Comparison of ENCODE assay signal across 1 cellular context in genomic region chr20:37337208-37337955, GRCh38.
TF ChIP-seq lines count a peak whose summit lies in the region.

No MANE protein-coding gene starts in this region.

TF ChIP-seq in HepG2, 621 proteins besides CTCF, POLR2A, EP300 and RAD21 (continued from another document and continues in another):
- TF ChIP-seq ZUFSP (CRISPR knock-in tag; IDR thresholded peaks at IDR 0.05; ENCODE audit: borderline replicate concordance) (no peak), KLF6 (CRISPR knock-in tag; IDR thresholded peaks at IDR 0.05) (no peak), MAX (IDR thresholded peaks at IDR 0.05) (peak; percentile 63; the same call in 1 of the 2 replicates), ARHGAP35 (CRISPR knock-in tag; IDR thresholded peaks at IDR 0.05; ENCODE audit: borderline replicate concordance) (no peak), MAZ (IDR thresholded peaks at IDR 0.05; ENCODE audit: borderline replicate concordance, low read depth, low read length) (0 out of 2 replicates have a peak, but pooled peaks have one; percentile 28), MAZ (CRISPR knock-in tag; IDR thresholded peaks at IDR 0.05; ENCODE audit: low read depth) (no peak), ZNF10 (CRISPR knock-in tag; IDR thresholded peaks at IDR 0.05; ENCODE audit: borderline replicate concordance, low read depth) (no peak), ZC3H13 (CRISPR knock-in tag; IDR thresholded peaks at IDR 0.05) (no peak; the same call in 1 of the 2 replicates), ZSCAN12 (CRISPR knock-in tag; IDR thresholded peaks at IDR 0.05) (no peak), ZHX1 (CRISPR knock-in tag; IDR thresholded peaks at IDR 0.05; ENCODE audit: low read depth) (peak; percentile 43; the same call in 1 of the 2 replicates), TGIF2 (CRISPR knock-in tag; IDR thresholded peaks at IDR 0.05) (no peak), CHD4 (IDR thresholded peaks at IDR 0.05; ENCODE audit: borderline replicate concordance, low read length) (peak; percentile 59; the same call in 1 of the 2 replicates), HNF4A (CRISPR knock-in tag; IDR thresholded peaks at IDR 0.05) (peak; percentile 96), ZNF75D (CRISPR knock-in tag; IDR thresholded peaks at IDR 0.05; ENCODE audit: borderline replicate concordance) (no peak), ZNF782 (CRISPR knock-in tag; IDR thresholded peaks at IDR 0.05; ENCODE audit: borderline replicate concordance) (0 out of 2 replicates have a peak, but pooled peaks have one; percentile 2), MIER3 (CRISPR knock-in tag; IDR thresholded peaks at IDR 0.05; ENCODE audit: borderline replicate concordance) (peak; percentile 42; the same call in 1 of the 2 replicates), ZNF513 (CRISPR knock-in tag; conservative IDR thresholded peaks at IDR 0.05) (no peak), XBP1 (CRISPR knock-in tag; IDR thresholded peaks at IDR 0.05) (no peak), PRDM15 (CRISPR knock-in tag; IDR thresholded peaks at IDR 0.05) (no peak), ZNF775 (CRISPR knock-in tag; IDR thresholded peaks at IDR 0.05; ENCODE audit: borderline replicate concordance) (no peak), ZIK1 (CRISPR knock-in tag; IDR thresholded peaks at IDR 0.05; ENCODE audit: borderline replicate concordance, low read depth) (peak; percentile 63; the same call in 1 of the 2 replicates), PLRG1 (conservative IDR thresholded peaks at IDR 0.05) (no peak), CBX1 (IDR thresholded peaks at IDR 0.05; ENCODE audit: low read depth) (peak; percentile 82), TEAD2 (CRISPR knock-in tag; IDR thresholded peaks at IDR 0.05) (no peak), TCF7 (IDR thresholded peaks at IDR 0.05; ENCODE audit: low read depth) (peak; percentile 57; the same call in 1 of the 2 replicates), ZMYM3 (CRISPR knock-in tag; IDR thresholded peaks at IDR 0.05) (peak; percentile 92), JUNB (CRISPR knock-in tag; IDR thresholded peaks at IDR 0.05; ENCODE audit: borderline replicate concordance) (no peak), TEAD3 (CRISPR knock-in tag; optimal IDR thresholded peaks at IDR 0.05; ENCODE audit: borderline replicate concordance) (peak; percentile 53), MIXL1 (CRISPR knock-in tag; IDR thresholded peaks at IDR 0.05) (peak; percentile 72; the same call in 1 of the 2 replicates), TBX2 (CRISPR knock-in tag; IDR thresholded peaks at IDR 0.05; ENCODE audit: borderline replicate concordance) (peak; percentile 87), ZBTB33 (CRISPR knock-in tag; IDR thresholded peaks at IDR 0.05) (0 out of 2 replicates have a peak, but pooled peaks have one; percentile 22), ZEB1 (IDR thresholded peaks at IDR 0.05; ENCODE audit: insufficient replicate concordance, low read depth) (no peak), MEF2D (CRISPR knock-in tag; IDR thresholded peaks at IDR 0.05) (peak; percentile 65), KLF16 (CRISPR knock-in tag; IDR thresholded peaks at IDR 0.05) (peak in 1 of 2 experiments; percentile 56; a peak in 1 of 4 replicates), YY1 (IDR thresholded peaks at IDR 0.05; ENCODE audit: insufficient read depth, insufficient replicate concordance, low read depth, low read length) (no peak), MEIS2 (CRISPR knock-in tag; IDR thresholded peaks at IDR 0.05) (0 out of 2 replicates have a peak, but pooled peaks have one; percentile 37), NFATC3 (CRISPR knock-in tag; IDR thresholded peaks at IDR 0.05) (peak; percentile 51; the same call in 1 of the 2 replicates), ZHX2 (IDR thresholded peaks at IDR 0.05; ENCODE audit: low read depth) (no peak), ZHX2 (CRISPR knock-in tag; IDR thresholded peaks at IDR 0.05; ENCODE audit: borderline replicate concordance) (no peak), FIP1L1 (IDR thresholded peaks at IDR 0.05; ENCODE audit: borderline replicate concordance, insufficient read depth, low read depth, low read length) (no peak), ZSCAN31 (CRISPR knock-in tag; IDR thresholded peaks at IDR 0.05; ENCODE audit: low read depth) (0 out of 2 replicates have a peak, but pooled peaks have one; percentile 2), NAIF1 (CRISPR knock-in tag; IDR thresholded peaks at IDR 0.05; ENCODE audit: borderline replicate concordance) (0 out of 2 replicates have a peak, but pooled peaks have one; percentile 34), KMT2B (CRISPR knock-in tag; IDR thresholded peaks at IDR 0.05) (no peak), TRIM24 (CRISPR knock-in tag; IDR thresholded peaks at IDR 0.05) (no peak), ATF3 (CRISPR knock-in tag; IDR thresholded peaks at IDR 0.05) (no peak), ZNF207 (IDR thresholded peaks at IDR 0.05; ENCODE audit: borderline replicate concordance) (no peak), ZNF546 (CRISPR knock-in tag; conservative IDR thresholded peaks at IDR 0.05) (no peak)
